ENCODE assay signal across 16 cellular contexts in the genomic region with DNA sequence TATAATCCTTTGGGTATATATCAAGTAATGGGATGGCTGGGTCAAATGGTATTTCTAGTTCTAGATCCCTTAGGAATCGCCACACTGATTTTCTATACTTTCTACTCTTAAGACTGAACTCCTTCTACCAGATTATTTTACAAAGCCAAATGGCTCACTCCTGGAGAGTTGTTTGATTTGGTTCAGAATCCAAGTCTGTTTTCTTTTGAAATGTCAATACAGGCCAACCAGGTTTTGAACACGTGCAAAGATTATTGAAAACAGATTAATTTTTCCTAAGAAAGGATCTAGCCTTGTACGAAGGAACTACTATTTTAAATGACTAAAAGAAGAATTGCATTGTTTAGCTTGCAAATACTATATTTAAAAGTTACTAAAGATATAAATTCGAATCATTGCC. TPM values are rescaled to one million over a fixed set of nuclear protein-coding genes. Genes with fewer than 3 reads are reported as not detected.
DNase-seq lines count a peak whose midpoint lies in the region; ATAC-seq and TF ChIP-seq lines count a peak whose summit lies in the region.
"Had no signal": no experiment of that assay in that cellular context is flagged by ENCODE, and none has a peak within 500 bp of the region (broad histone marks: within the 10 kb centered on the region; RNA-seq: fewer than 3 reads in every experiment).

No MANE protein-coding gene starts in this region.

- ATAC-seq in GM21737 (IDR thresholded peaks at IDR 0.05; ENCODE audit: unreplicated experiment), result no peak
- ATAC-seq: GM23338 had no signal

- H3K27me3 ChIP-seq in adipocyte (replicated peaks; ENCODE audit: control insufficient read depth, insufficient read depth, low read length) (no peaks in the 10 kb centered on the region), liver (ENCODE audit: control insufficient read depth in 4 of 4, insufficient read depth in 4 of 4, low read length in 3 of 4) (no peaks in the 10 kb centered on the region), stomach (no peaks in the 10 kb centered on the region)
- H3K27me3 ChIP-seq: BE2C had no signal

- 25% methylated on average over 4 of the region's 4 CpGs for WGBS in liver
- WGBS in stomach, 5 donors, result 19 to 41% (median 33%) methylated on average over 4 of the region's 4 CpGs

- H3K27ac ChIP-seq in 22Rv1 (peak overlapping the region; percentile 28; the same call in 1 of the 2 replicates), liver (ENCODE audit: low read depth in 1 of 2, low read length in 2 of 2) (peak overlapping the region; percentile 67 to 99), stomach (peak overlapping the region in 3 of 5 donors; percentile 5 to 66 (median 58))

- intact Hi-C loops in stomach (cut with DNase I; ENCODE audit: low total_unique reads), result no loop called here

- H3K4me3 ChIP-seq in adipocyte (ENCODE audit: low read length), result no peak overlapping the region
- H3K4me3 ChIP-seq in liver (ENCODE audit: low read depth in 1 of 3, low read length in 3 of 3), result no peak overlapping the region
- no peak overlapping the region for H3K4me3 ChIP-seq in stomach
- H3K4me3 ChIP-seq: GM23338 had no signal

- TF ChIP-seq POLR2A in stomach (IDR thresholded peaks at IDR 0.05), result no peak

- peak overlapping the region; percentile 47 for H3K9ac ChIP-seq in adipocyte (ENCODE audit: low read length)
- H3K9ac ChIP-seq in liver (ENCODE audit: low read depth in 1 of 2, low read length in 2 of 2), result peak overlapping the region in 1 of 2 donors; percentile 29

- TF ChIP-seq RAD21 in liver (IDR thresholded peaks at IDR 0.05), result no peak

- TF ChIP-seq CTCF in 22Rv1 (IDR thresholded peaks at IDR 0.05) (no peak), liver (IDR thresholded peaks at IDR 0.05; ENCODE audit: low read depth, low read length, missing input control) (no peak), stomach (IDR thresholded peaks at IDR 0.05) (no peak)

- H3K36me3 ChIP-seq in adipocyte (ENCODE audit: control insufficient read depth, insufficient read depth, low read length, severe bottlenecking), result no peaks in the 10 kb centered on the region
- peaks cover 0 to 9% (median under 1%) of the 10 kb centered on the region in 4 donors for H3K36me3 ChIP-seq in liver (ENCODE audit: control insufficient read depth in 4 of 4, insufficient read depth in 3 of 4, low read depth in 1 of 4, low read length in 3 of 4)
- no peaks in the 10 kb centered on the region for H3K36me3 ChIP-seq in stomach
- H3K36me3 ChIP-seq: BE2C had no signal

- H3K4me1 ChIP-seq in adipocyte (ENCODE audit: control insufficient read depth, insufficient read depth, low read length) (peaks cover 38% of the 10 kb centered on the region), liver (ENCODE audit: control insufficient read depth in 4 of 4, insufficient read depth in 4 of 4, low read length in 3 of 4) (peaks cover 11 to 37% (median 31%) of the 10 kb centered on the region in 4 donors), stomach (peaks cover 0 to 24% (median 6%) of the 10 kb centered on the region in 4 donors)
- H3K4me1 ChIP-seq: BE2C had no signal

- no peaks in the 10 kb centered on the region for H3K9me3 ChIP-seq in adipocyte (ENCODE audit: control insufficient read depth, low read length)
- H3K9me3 ChIP-seq in liver (ENCODE audit: control insufficient read depth in 4 of 4, low read length in 3 of 4), result no peaks in the 10 kb centered on the region
- no peaks in the 10 kb centered on the region for H3K9me3 ChIP-seq in stomach
- H3K9me3 ChIP-seq: BE2C, Caco-2 had no signal

- no peak for TF ChIP-seq EP300 in stomach (IDR thresholded peaks at IDR 0.05)

- no peak for DNase-seq in adipocyte (ENCODE audit: low read depth)
- no peak for DNase-seq in stomach
- no peak for DNase-seq in GDM1 (lab: John Stamatoyannopoulos, UW)
- no peak for DNase-seq in NCI-H1417 (lab: John Stamatoyannopoulos, UW)
- DNase-seq: 8988T; BE2C; C1 segment of cervical spinal cord; CD4-positive, CD25-positive, alpha-beta regulatory T cell; CD8-positive, alpha-beta memory T cell; HCEC 1CT; KBM-7 had no signal

TF ChIP-seq in liver, 16 proteins besides CTCF, POLR2A, EP300 and RAD21:
- TF ChIP-seq, protein P1, sequence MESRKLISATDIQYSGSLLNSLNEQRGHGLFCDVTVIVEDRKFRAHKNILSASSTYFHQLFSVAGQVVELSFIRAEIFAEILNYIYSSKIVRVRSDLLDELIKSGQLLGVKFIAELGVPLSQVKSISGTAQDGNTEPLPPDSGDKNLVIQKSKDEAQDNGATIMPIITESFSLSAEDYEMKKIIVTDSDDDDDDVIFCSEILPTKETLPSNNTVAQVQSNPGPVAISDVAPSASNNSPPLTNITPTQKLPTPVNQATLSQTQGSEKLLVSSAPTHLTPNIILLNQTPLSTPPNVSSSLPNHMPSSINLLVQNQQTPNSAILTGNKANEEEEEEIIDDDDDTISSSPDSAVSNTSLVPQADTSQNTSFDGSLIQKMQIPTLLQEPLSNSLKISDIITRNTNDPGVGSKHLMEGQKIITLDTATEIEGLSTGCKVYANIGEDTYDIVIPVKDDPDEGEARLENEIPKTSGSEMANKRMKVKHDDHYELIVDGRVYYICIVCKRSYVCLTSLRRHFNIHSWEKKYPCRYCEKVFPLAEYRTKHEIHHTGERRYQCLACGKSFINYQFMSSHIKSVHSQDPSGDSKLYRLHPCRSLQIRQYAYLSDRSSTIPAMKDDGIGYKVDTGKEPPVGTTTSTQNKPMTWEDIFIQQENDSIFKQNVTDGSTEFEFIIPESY (IDR thresholded peaks at IDR 0.05), result no peak
- TF ChIP-seq, protein P2, sequence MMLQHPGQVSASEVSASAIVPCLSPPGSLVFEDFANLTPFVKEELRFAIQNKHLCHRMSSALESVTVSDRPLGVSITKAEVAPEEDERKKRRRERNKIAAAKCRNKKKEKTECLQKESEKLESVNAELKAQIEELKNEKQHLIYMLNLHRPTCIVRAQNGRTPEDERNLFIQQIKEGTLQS (IDR thresholded peaks at IDR 0.05), result no peak
- TF ChIP-seq FOXA1 (IDR thresholded peaks at IDR 0.05), result peak; percentile 25

RNA-seq across cellular contexts. Expression of a gene that starts 38.6 kb away (rescaled TPM):
- 1 to 10 TPM; 2.3 to 4.5 TPM for total RNA-seq in liver
- 1 to 10 TPM in 1 of 2 donors, under 1 TPM in 1; 0.72 to 1.0 TPM for polyA plus RNA-seq in liver
- total RNA-seq in stomach, result 1 to 10 TPM in 2 of 5 donors, under 1 TPM in 1, not detected in 2; 0.58 to 2.6 (median 1.3) TPM
- 1 to 10 TPM in 1 of 3 donors, under 1 TPM in 2; 0.48 to 1.2 (median 1.00) TPM for polyA plus RNA-seq in stomach
- total RNA-seq: Caco-2, GM23338 had no signal
- polyA plus RNA-seq: GM23338 had no signal

RNA-seq across cellular contexts. Expression of a gene that starts 50.5 kb away (rescaled TPM):
- total RNA-seq in liver (10 to 100 TPM; 13.0 to 20.8 TPM), stomach (10 to 100 TPM in 4 of 5 donors, 1 to 10 TPM in 1; 2.3 to 50.4 (median 32.0) TPM)
- polyA plus RNA-seq in liver (10 to 100 TPM in 1 of 2 donors, 1 to 10 TPM in 1; 2.8 to 11.3 TPM), stomach (1 to 10 TPM; 2.3 to 9.0 (median 4.6) TPM)

Comparison
In these comparisons a context has a peak if more than half of its experiments do, and no peak if none do; other contexts are left out.
1. H3K27ac ChIP-seq: peak in every context shown above with its lines; median percentile 83 in liver; 58 in stomach; 28 in 22Rv1.